In genomic region chr5:151023651-151024050, GRCh38 we compare ENCODE assay signal across 1 cellular context.
TF ChIP-seq lines count a peak whose summit lies in the region.

No MANE protein-coding gene starts in this region.

TF ChIP-seq in HepG2, 621 proteins besides CTCF, POLR2A, EP300 and RAD21 (continued from another document):
- TF ChIP-seq, protein P1, sequence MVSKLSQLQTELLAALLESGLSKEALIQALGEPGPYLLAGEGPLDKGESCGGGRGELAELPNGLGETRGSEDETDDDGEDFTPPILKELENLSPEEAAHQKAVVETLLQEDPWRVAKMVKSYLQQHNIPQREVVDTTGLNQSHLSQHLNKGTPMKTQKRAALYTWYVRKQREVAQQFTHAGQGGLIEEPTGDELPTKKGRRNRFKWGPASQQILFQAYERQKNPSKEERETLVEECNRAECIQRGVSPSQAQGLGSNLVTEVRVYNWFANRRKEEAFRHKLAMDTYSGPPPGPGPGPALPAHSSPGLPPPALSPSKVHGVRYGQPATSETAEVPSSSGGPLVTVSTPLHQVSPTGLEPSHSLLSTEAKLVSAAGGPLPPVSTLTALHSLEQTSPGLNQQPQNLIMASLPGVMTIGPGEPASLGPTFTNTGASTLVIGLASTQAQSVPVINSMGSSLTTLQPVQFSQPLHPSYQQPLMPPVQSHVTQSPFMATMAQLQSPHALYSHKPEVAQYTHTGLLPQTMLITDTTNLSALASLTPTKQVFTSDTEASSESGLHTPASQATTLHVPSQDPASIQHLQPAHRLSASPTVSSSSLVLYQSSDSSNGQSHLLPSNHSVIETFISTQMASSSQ (IDR thresholded peaks at IDR 0.05; ENCODE audit: low read depth) = no peak
- TF ChIP-seq, protein P1 (CRISPR knock-in tag; IDR thresholded peaks at IDR 0.05; ENCODE audit: borderline replicate concordance) = no peak
- TF ChIP-seq SMAD3 (CRISPR knock-in tag; IDR thresholded peaks at IDR 0.05) (no peak), ZNF546 (CRISPR knock-in tag; conservative IDR thresholded peaks at IDR 0.05) (no peak), AHR (CRISPR knock-in tag; IDR thresholded peaks at IDR 0.05) (no peak), RBM22 (optimal IDR thresholded peaks at IDR 0.05; ENCODE audit: low read length) (no peak), ZNF138 (CRISPR knock-in tag; IDR thresholded peaks at IDR 0.05; ENCODE audit: low read depth) (no peak), ZNF788 (CRISPR knock-in tag; IDR thresholded peaks at IDR 0.05; ENCODE audit: borderline replicate concordance) (no peak), HDAC1 (CRISPR knock-in tag; IDR thresholded peaks at IDR 0.05) (no peak), MTF2 (CRISPR knock-in tag; IDR thresholded peaks at IDR 0.05; ENCODE audit: borderline replicate concordance) (no peak), ZIK1 (CRISPR knock-in tag; IDR thresholded peaks at IDR 0.05; ENCODE audit: borderline replicate concordance, low read depth) (no peak), JDP2 (CRISPR knock-in tag; IDR thresholded peaks at IDR 0.05; ENCODE audit: borderline replicate concordance) (no peak)
